ENCODE assay signal across 1 cellular context in the genomic region with DNA sequence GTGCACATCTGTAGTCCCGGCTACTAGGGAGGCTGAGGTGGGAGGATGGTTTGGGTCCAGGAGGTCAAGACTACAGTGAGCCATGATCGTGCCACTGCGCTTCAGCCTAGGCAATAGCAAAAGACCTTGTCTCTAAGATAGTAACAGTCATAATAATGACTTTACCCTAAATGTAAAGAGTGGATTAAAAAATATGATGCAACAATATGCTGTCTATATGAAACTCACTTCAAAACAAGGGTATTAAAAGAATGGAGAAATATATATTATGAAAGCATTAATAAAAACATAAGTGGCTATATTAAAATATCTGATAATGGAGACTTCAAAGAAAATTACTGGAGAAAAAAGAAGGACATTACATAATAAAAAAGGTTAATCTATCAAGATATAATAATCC.
TF ChIP-seq lines count a peak whose summit lies in the region.

No MANE protein-coding gene starts in this region.

TF ChIP-seq in GM23338, 12 proteins besides CTCF, POLR2A, EP300 and RAD21 (continued from another document):
- TF ChIP-seq, protein P1, sequence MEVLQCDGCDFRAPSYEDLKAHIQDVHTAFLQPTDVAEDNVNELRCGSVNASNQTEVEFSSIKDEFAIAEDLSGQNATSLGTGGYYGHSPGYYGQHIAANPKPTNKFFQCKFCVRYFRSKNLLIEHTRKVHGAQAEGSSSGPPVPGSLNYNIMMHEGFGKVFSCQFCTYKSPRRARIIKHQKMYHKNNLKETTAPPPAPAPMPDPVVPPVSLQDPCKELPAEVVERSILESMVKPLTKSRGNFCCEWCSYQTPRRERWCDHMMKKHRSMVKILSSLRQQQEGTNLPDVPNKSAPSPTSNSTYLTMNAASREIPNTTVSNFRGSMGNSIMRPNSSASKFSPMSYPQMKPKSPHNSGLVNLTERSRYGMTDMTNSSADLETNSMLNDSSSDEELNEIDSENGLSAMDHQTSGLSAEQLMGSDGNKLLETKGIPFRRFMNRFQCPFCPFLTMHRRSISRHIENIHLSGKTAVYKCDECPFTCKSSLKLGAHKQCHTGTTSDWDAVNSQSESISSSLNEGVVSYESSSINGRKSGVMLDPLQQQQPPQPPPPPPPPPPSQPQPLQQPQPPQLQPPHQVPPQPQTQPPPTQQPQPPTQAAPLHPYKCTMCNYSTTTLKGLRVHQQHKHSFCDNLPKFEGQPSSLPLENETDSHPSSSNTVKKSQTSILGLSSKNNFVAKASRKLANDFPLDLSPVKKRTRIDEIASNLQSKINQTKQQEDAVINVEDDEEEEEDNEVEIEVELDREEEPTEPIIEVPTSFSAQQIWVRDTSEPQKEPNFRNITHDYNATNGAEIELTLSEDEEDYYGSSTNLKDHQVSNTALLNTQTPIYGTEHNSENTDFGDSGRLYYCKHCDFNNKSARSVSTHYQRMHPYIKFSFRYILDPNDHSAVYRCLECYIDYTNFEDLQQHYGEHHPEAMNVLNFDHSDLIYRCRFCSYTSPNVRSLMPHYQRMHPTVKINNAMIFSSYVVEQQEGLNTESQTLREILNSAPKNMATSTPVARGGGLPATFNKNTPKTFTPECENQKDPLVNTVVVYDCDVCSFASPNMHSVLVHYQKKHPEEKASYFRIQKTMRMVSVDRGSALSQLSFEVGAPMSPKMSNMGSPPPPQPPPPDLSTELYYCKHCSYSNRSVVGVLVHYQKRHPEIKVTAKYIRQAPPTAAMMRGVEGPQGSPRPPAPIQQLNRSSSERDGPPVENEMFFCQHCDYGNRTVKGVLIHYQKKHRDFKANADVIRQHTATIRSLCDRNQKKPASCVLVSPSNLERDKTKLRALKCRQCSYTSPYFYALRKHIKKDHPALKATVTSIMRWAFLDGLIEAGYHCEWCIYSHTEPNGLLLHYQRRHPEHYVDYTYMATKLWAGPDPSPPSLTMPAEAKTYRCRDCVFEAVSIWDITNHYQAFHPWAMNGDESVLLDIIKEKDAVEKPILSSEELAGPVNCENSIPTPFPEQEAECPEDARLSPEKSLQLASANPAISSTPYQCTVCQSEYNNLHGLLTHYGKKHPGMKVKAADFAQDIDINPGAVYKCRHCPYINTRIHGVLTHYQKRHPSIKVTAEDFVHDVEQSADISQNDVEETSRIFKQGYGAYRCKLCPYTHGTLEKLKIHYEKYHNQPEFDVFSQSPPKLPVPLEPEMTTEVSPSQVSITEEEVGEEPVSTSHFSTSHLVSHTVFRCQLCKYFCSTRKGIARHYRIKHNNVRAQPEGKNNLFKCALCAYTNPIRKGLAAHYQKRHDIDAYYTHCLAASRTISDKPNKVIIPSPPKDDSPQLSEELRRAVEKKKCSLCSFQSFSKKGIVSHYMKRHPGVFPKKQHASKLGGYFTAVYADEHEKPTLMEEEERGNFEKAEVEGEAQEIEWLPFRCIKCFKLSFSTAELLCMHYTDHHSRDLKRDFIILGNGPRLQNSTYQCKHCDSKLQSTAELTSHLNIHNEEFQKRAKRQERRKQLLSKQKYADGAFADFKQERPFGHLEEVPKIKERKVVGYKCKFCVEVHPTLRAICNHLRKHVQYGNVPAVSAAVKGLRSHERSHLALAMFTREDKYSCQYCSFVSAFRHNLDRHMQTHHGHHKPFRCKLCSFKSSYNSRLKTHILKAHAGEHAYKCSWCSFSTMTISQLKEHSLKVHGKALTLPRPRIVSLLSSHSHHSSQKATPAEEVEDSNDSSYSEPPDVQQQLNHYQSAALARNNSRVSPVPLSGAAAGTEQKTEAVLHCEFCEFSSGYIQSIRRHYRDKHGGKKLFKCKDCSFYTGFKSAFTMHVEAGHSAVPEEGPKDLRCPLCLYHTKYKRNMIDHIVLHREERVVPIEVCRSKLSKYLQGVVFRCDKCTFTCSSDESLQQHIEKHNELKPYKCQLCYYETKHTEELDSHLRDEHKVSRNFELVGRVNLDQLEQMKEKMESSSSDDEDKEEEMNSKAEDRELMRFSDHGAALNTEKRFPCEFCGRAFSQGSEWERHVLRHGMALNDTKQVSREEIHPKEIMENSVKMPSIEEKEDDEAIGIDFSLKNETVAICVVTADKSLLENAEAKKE (CRISPR knock-in tag; IDR thresholded peaks at IDR 0.05), result no peak
